ENCODE assay signal across 1 cellular context in the genomic region with DNA sequence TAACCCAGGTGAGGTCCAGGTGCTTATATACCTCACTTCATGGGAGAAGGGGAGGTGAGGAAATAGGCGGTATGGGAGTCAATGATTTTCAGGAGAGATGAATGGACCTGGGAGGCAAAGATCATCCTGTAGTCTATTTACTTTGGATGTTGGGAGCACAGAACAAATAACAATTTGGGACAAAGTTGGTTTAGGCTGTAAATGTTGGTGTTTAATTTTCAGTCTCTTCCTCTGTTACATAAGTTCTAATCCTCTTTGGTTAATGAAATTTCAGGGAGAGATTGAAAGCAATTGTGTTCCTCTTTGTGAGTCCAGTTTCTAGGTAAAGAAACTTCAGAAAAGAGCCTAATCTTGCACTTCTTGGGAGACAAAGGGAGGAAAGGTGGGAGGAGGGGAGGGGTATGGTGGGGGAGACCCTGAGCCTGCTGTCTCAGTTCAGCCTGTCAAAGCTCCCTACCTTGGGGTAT.
A peak's percentile ranks its signal among the peaks of the same experiment; 100 is the strongest.
TF ChIP-seq lines count a peak whose summit lies in the region.

No MANE protein-coding gene starts in this region.

TF ChIP-seq in liver, 16 proteins besides CTCF, POLR2A, EP300 and RAD21 (continued from another document):
- TF ChIP-seq, protein P1, sequence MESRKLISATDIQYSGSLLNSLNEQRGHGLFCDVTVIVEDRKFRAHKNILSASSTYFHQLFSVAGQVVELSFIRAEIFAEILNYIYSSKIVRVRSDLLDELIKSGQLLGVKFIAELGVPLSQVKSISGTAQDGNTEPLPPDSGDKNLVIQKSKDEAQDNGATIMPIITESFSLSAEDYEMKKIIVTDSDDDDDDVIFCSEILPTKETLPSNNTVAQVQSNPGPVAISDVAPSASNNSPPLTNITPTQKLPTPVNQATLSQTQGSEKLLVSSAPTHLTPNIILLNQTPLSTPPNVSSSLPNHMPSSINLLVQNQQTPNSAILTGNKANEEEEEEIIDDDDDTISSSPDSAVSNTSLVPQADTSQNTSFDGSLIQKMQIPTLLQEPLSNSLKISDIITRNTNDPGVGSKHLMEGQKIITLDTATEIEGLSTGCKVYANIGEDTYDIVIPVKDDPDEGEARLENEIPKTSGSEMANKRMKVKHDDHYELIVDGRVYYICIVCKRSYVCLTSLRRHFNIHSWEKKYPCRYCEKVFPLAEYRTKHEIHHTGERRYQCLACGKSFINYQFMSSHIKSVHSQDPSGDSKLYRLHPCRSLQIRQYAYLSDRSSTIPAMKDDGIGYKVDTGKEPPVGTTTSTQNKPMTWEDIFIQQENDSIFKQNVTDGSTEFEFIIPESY (IDR thresholded peaks at IDR 0.05) = peak; percentile 74
- TF ChIP-seq YY1 (IDR thresholded peaks at IDR 0.05) (peak; percentile 71), HNF4G (IDR thresholded peaks at IDR 0.05) (peak; percentile 89), JUND (IDR thresholded peaks at IDR 0.05) (peak in 1 of 2 donors; percentile 72), EGR1 (IDR thresholded peaks at IDR 0.05; ENCODE audit: low read depth in 2 of 2) (no peak), TAF1 (conservative IDR thresholded peaks at IDR 0.05) (no peak), FOXA1 (IDR thresholded peaks at IDR 0.05) (peak; percentile 94)
- TF ChIP-seq, protein P2, sequence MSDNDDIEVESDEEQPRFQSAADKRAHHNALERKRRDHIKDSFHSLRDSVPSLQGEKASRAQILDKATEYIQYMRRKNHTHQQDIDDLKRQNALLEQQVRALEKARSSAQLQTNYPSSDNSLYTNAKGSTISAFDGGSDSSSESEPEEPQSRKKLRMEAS (IDR thresholded peaks at IDR 0.05) = peak; percentile 63
- TF ChIP-seq, protein P3, sequence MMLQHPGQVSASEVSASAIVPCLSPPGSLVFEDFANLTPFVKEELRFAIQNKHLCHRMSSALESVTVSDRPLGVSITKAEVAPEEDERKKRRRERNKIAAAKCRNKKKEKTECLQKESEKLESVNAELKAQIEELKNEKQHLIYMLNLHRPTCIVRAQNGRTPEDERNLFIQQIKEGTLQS (IDR thresholded peaks at IDR 0.05) = peak; percentile 72
TF ChIP-seq in liver: peak in this region for 12.
